In the genomic region with DNA sequence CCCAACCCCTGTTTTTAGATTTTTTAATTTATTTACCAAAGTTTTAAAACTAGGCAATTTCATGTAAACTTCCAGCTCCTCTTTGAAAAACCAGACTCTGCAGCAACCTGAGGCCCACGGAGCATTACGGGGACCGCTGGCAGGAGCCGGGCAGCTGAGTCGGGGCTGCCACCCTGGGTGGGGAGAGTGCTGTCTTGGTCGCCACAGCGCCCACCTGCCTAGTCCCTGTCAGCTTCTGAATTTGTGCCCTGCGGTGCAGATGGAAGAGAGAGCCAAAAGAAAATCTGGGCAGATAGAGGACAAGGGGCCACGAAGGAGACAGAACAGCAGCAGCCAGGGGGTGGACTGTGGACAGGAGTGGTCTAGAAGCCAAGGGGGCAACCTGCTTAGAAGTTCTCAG, we compare ENCODE assay signal across 22 cellular contexts. TPM values are rescaled to one million over a fixed set of nuclear protein-coding genes. Genes with fewer than 3 reads are reported as not detected.
A peak's percentile ranks its signal among the peaks of the same experiment; 100 is the strongest.
DNase-seq lines count a peak whose midpoint lies in the region; ATAC-seq and TF ChIP-seq lines count a peak whose summit lies in the region.
"Had no signal": no experiment of that assay in that cellular context is flagged by ENCODE, and none has a peak within 500 bp of the region (broad histone marks: within the 10 kb centered on the region; RNA-seq: fewer than 3 reads in every experiment).

No MANE protein-coding gene starts in this region.

- H3K27ac ChIP-seq in effector memory CD4-positive, alpha-beta T cell (ENCODE audit: insufficient read depth, low read length, poor library complexity, severe bottlenecking): peak overlapping the region; percentile 53
- H3K27ac ChIP-seq in brain microvascular endothelial cell (no peak overlapping the region), gastrocnemius medialis (no peak overlapping the region)
- H3K27ac ChIP-seq: esophagus squamous epithelium had no signal

- no peaks in the 10 kb centered on the region for H3K27me3 ChIP-seq in effector memory CD4-positive, alpha-beta T cell (replicated peaks; ENCODE audit: control insufficient read depth, insufficient read depth, low read length, poor library complexity, severe bottlenecking)
- H3K27me3 ChIP-seq in brain microvascular endothelial cell (replicated peaks) (no peaks in the 10 kb centered on the region), gastrocnemius medialis (no peaks in the 10 kb centered on the region)
- H3K27me3 ChIP-seq: esophagus squamous epithelium, MG63, stomach had no signal

- peaks cover 5% of the 10 kb centered on the region for H3K4me1 ChIP-seq in effector memory CD4-positive, alpha-beta T cell (ENCODE audit: control insufficient read depth, insufficient read depth, low read length, poor library complexity, severe bottlenecking)
- no peaks in the 10 kb centered on the region for H3K4me1 ChIP-seq in gastrocnemius medialis
- H3K4me1 ChIP-seq: esophagus squamous epithelium had no signal

- peak overlapping the region; percentile 86 for H3K27ac Mint-ChIP-seq in activated naive CD4-positive, alpha-beta T cell treated with anti-CD3 and anti-CD28 coated beads for 36 hours
- H3K27ac Mint-ChIP-seq in activated CD4-positive, alpha-beta memory T cell treated with anti-CD3 and anti-CD28 coated beads for 36 hours: peak overlapping the region; percentile 86
- peak overlapping the region; percentile 53 for H3K27ac Mint-ChIP-seq in stimulated activated naive B cell treated with anti-CD40 and anti-IgM and Interleukin-4, amounts not matched to agents 10 μg/mL and 1 μg/mL and 100 μg/mL, for 72 hours
- H3K27ac Mint-ChIP-seq: progenitor cell of endocrine pancreas had no signal

- no peak for TF ChIP-seq POLR2A in gastrocnemius medialis (IDR thresholded peaks at IDR 0.05)

- H3K9me3 Mint-ChIP-seq in activated naive CD4-positive, alpha-beta T cell treated with anti-CD3 and anti-CD28 coated beads for 36 hours: no peaks in the 10 kb centered on the region
- no peaks in the 10 kb centered on the region for H3K9me3 Mint-ChIP-seq in activated CD4-positive, alpha-beta memory T cell treated with anti-CD3 and anti-CD28 coated beads for 36 hours
- H3K9me3 Mint-ChIP-seq in stimulated activated naive B cell treated with anti-CD40 and anti-IgM and Interleukin-4, amounts not matched to agents 10 μg/mL and 1 μg/mL and 100 μg/mL, for 72 hours: no peaks in the 10 kb centered on the region

- intact Hi-C loops in activated naive CD4-positive, alpha-beta T cell treated with anti-CD3 and anti-CD28 coated beads for 36 hours (cut with micrococcal nuclease): loop anchor here (2.0 kb wide), 1 partner anchor 41 kb away; no protein-coding TSS in a partner anchor
- intact Hi-C loops in activated CD4-positive, alpha-beta memory T cell treated with anti-CD3 and anti-CD28 coated beads for 36 hours (cut with micrococcal nuclease): no loop called here
- intact Hi-C loops in gastrocnemius medialis (cut with DNase I; ENCODE audit: low total_unique reads): no loop called here

- H3K36me3 ChIP-seq in effector memory CD4-positive, alpha-beta T cell (ENCODE audit: control insufficient read depth, insufficient read depth, low read length): no peaks in the 10 kb centered on the region
- H3K36me3 ChIP-seq in brain microvascular endothelial cell (replicated peaks): no peaks in the 10 kb centered on the region
- no peaks in the 10 kb centered on the region for H3K36me3 ChIP-seq in gastrocnemius medialis
- H3K36me3 ChIP-seq: esophagus squamous epithelium had no signal

- H3K4me3 Mint-ChIP-seq in activated naive CD4-positive, alpha-beta T cell treated with anti-CD3 and anti-CD28 coated beads for 36 hours: peak overlapping the region; percentile 78
- no peak overlapping the region for H3K4me3 Mint-ChIP-seq in activated CD4-positive, alpha-beta memory T cell treated with anti-CD3 and anti-CD28 coated beads for 36 hours
- H3K4me3 Mint-ChIP-seq in stimulated activated naive B cell treated with anti-CD40 and anti-IgM and Interleukin-4, amounts not matched to agents 10 μg/mL and 1 μg/mL and 100 μg/mL, for 72 hours: peak overlapping the region; percentile 42 to 43

- no peak for TF ChIP-seq CTCF in brain microvascular endothelial cell (IDR thresholded peaks at IDR 0.05; ENCODE audit: low read depth, low read length, missing control alignments)
- no peak for TF ChIP-seq CTCF in gastrocnemius medialis (IDR thresholded peaks at IDR 0.05 in 4 of 5, conservative IDR thresholded peaks at IDR 0.05 in 1 of 5)

- DNase-seq in activated naive CD4-positive, alpha-beta T cell treated with anti-CD3 and anti-CD28 coated beads for 36 hours: no peak
- no peak for DNase-seq in activated naive CD4-positive, alpha-beta T cell (lab: John Stamatoyannopoulos, UW)
- DNase-seq in activated CD4-positive, alpha-beta memory T cell treated with anti-CD3 and anti-CD28 coated beads for 36 hours: no peak
- DNase-seq in effector memory CD4-positive, alpha-beta T cell: no peak
- no peak for DNase-seq in stimulated activated naive B cell treated with anti-CD40 and anti-IgM and Interleukin-4, amounts not matched to agents 10 μg/mL and 1 μg/mL and 100 μg/mL, for 72 hours
- DNase-seq in brain microvascular endothelial cell (no peak), gastrocnemius medialis (no peak)
- no peak for DNase-seq in stimulated activated CD4-positive, alpha-beta T cell treated with anti-CD3 and anti-CD28 coated beads, Interleukin-4, amount 100 ng/mL, for 24 hours
- DNase-seq: aorta; DMS79; effector CD8-positive, alpha-beta T cell; esophagus squamous epithelium; IMR-90; kidney glomerular epithelial cell; mammary epithelial cell; MG63; NCI-H748 treated with DMSO at 0.1 percent for 48 hours; stomach; SW 1271; trophoblast cell had no signal

- ATAC-seq in stimulated activated naive B cell treated with anti-CD40 and anti-IgM and Interleukin-4, amounts not matched to agents 10 μg/mL and 1 μg/mL and 100 μg/mL, for 72 hours (replicated peaks): no peak
- no peak for ATAC-seq in gastrocnemius medialis
- ATAC-seq: Right ventricle myocardium inferior had no signal

- peaks cover 5% of the 10 kb centered on the region for H3K36me3 Mint-ChIP-seq in activated naive CD4-positive, alpha-beta T cell treated with anti-CD3 and anti-CD28 coated beads for 36 hours (ENCODE audit: low read depth)
- H3K36me3 Mint-ChIP-seq in activated CD4-positive, alpha-beta memory T cell treated with anti-CD3 and anti-CD28 coated beads for 36 hours: no peaks in the 10 kb centered on the region
- H3K36me3 Mint-ChIP-seq in stimulated activated naive B cell treated with anti-CD40 and anti-IgM and Interleukin-4, amounts not matched to agents 10 μg/mL and 1 μg/mL and 100 μg/mL, for 72 hours: no peaks in the 10 kb centered on the region

- no peaks in the 10 kb centered on the region for H3K27me3 Mint-ChIP-seq in activated naive CD4-positive, alpha-beta T cell treated with anti-CD3 and anti-CD28 coated beads for 36 hours (ENCODE audit: low read depth)
- H3K27me3 Mint-ChIP-seq in activated CD4-positive, alpha-beta memory T cell treated with anti-CD3 and anti-CD28 coated beads for 36 hours: no peaks in the 10 kb centered on the region
- no peaks in the 10 kb centered on the region for H3K27me3 Mint-ChIP-seq in stimulated activated naive B cell treated with anti-CD40 and anti-IgM and Interleukin-4, amounts not matched to agents 10 μg/mL and 1 μg/mL and 100 μg/mL, for 72 hours
- H3K27me3 Mint-ChIP-seq: progenitor cell of endocrine pancreas had no signal

- in situ Hi-C loops in brain microvascular endothelial cell (cut with HindIII; ENCODE audit: low pct_ligation_motif_present, low sequenced_read_pairs): no loop called here
- in situ Hi-C loops in gastrocnemius medialis (cut with MboI; ENCODE audit: low sequenced_read_pairs in 4 of 4): no loop called here

- no peaks in the 10 kb centered on the region for H3K9me3 ChIP-seq in effector memory CD4-positive, alpha-beta T cell (ENCODE audit: control insufficient read depth, low read length)
- no peaks in the 10 kb centered on the region for H3K9me3 ChIP-seq in gastrocnemius medialis
- H3K9me3 ChIP-seq: esophagus squamous epithelium, MG63, stomach had no signal

- CTCF ChIA-PET in activated naive CD4-positive, alpha-beta T cell treated with anti-CD3 and anti-CD28 coated beads for 36 hours (lab: Charles Lee): interaction anchor here (1.3 to 3.1 kb wide), 5 partner anchors 11 to 36 kb away, joined by 4 to 25 read pairs (median 9); partner anchors contain the start of gene PXYLP1
- CTCF ChIA-PET in activated CD4-positive, alpha-beta memory T cell treated with anti-CD3 and anti-CD28 coated beads for 36 hours (lab: Charles Lee): interaction anchor here (0.9 to 5.3 kb wide), 7 partner anchors 8 to 186 kb away, joined by 3 to 38 read pairs (median 5); partner anchors contain the start of gene PXYLP1

- POLR2A ChIA-PET in activated CD4-positive, alpha-beta memory T cell treated with anti-CD3 and anti-CD28 coated beads for 36 hours (lab: Charles Lee): interaction anchor here (1.7 to 4.0 kb wide), 2 partner anchors 21 to 34 kb away, joined by 4 to 18 read pairs; partner anchors contain the start of gene PXYLP1

- H3K4me1 Mint-ChIP-seq in activated naive CD4-positive, alpha-beta T cell treated with anti-CD3 and anti-CD28 coated beads for 36 hours (ENCODE audit: low read depth): peaks cover 43% of the 10 kb centered on the region
- H3K4me1 Mint-ChIP-seq in activated CD4-positive, alpha-beta memory T cell treated with anti-CD3 and anti-CD28 coated beads for 36 hours (ENCODE audit: low read depth): peaks cover 38% of the 10 kb centered on the region
- H3K4me1 Mint-ChIP-seq in stimulated activated naive B cell treated with anti-CD40 and anti-IgM and Interleukin-4, amounts not matched to agents 10 μg/mL and 1 μg/mL and 100 μg/mL, for 72 hours: peaks cover 14 to 23% of the 10 kb centered on the region in 2 donors

- no peak overlapping the region for H3K4me3 ChIP-seq in effector memory CD4-positive, alpha-beta T cell (ENCODE audit: insufficient read depth, low read depth, low read length, poor library complexity, severe bottlenecking)
- H3K4me3 ChIP-seq in brain microvascular endothelial cell (ENCODE audit: low read depth, low read length) (no peak overlapping the region), gastrocnemius medialis (no peak overlapping the region)
- H3K4me3 ChIP-seq: MG63 had no signal

RNA-seq across cellular contexts. Expression of gene PXYLP1, which starts 34.6 kb away (rescaled TPM):
- total RNA-seq in activated naive CD4-positive, alpha-beta T cell treated with anti-CD3 and anti-CD28 coated beads for 36 hours: 1 to 10 TPM; 8.4 to 9.7 TPM
- total RNA-seq in activated CD4-positive, alpha-beta memory T cell treated with anti-CD3 and anti-CD28 coated beads for 36 hours: 10 to 100 TPM in 1 of 2 experiments, 1 to 10 TPM in 1; 9.0 to 11.6 TPM
- total RNA-seq in gastrocnemius medialis: 10 to 100 TPM in 1 of 4 donors, 1 to 10 TPM in 2, under 1 TPM in 1; 0.46 to 13.1 (median 2.2) TPM
